Comparison of ENCODE assay signal across 16 cellular contexts in the genomic region with DNA sequence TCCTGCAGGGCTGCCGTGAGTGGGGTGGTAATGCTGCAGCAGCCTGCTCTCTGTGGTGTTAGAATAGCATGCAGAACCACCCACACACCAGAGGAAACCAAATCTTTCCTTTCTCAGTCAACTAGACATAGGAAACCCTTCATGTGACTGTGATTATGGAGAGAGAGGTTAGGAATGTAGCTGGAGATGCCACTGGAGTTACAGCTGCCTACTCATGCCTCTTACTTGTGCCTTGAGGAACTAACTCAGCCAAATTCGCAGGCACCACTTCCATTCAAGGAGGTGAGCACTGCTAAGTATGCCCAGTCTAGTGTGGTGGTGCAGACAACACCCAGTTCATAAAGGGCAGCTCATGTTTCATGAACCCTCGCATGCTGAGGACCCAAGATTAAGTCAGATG.
DNase-seq lines count a peak whose midpoint lies in the region; ATAC-seq and FAIRE-seq lines count a peak whose summit lies in the region.
"Had no signal": no experiment of that assay in that cellular context is flagged by ENCODE, and none has a peak within 500 bp of the region (broad histone marks: within the 10 kb centered on the region; RNA-seq: fewer than 3 reads in every experiment).

No MANE protein-coding gene starts in this region.

- ATAC-seq in HG03378 (IDR thresholded peaks at IDR 0.05; ENCODE audit: unreplicated experiment) (no peak), GM18502 (IDR thresholded peaks at IDR 0.05; ENCODE audit: poor library complexity, unreplicated experiment) (no peak)
- ATAC-seq: stimulated activated effector memory CD8-positive, alpha-beta T cell treated with anti-CD3 and anti-CD28 coated beads, Interleukin-12 subunit alpha, Interleukin-12 subunit beta, amount 100 ng/mL, for 72 hours; T-cell had no signal

- no peak overlapping the region for H3K4me3 ChIP-seq in skeletal muscle cell (ENCODE audit: low read depth, low read length)

- FAIRE-seq in GM19239 (lab: Jason Lieb, UNC) = no peak
- FAIRE-seq: keratinocyte had no signal

- DNase-seq in ELR (ENCODE audit: low read depth) (peak; percentile 38), amniotic epithelial cell (ENCODE audit: low read depth) (peak; percentile 37), foreskin melanocyte (peak; percentile 66), skeletal muscle cell (ENCODE audit: low read depth) (peak; percentile 25), GM19239 (ENCODE audit: insufficient read length, low spot score) (no peak)
- no peak for DNase-seq in stimulated activated naive CD4-positive, alpha-beta T cell treated with Interleukin-2 at 50 U/mL for 16 hours (lab: John Stamatoyannopoulos, UW)
- DNase-seq: activated CD4-positive, alpha-beta T cell treated with anti-CD3 and anti-CD28 coated beads for 48 hours; activated effector memory CD4-positive, alpha-beta T cell treated with Interleukin-2 at 50 U/mL for 16 hours; CD8-positive, alpha-beta memory T cell; cerebellar nuclear complex; MM.1S; T-cell had no signal

Comparison
In these comparisons a context has a peak if more than half of its experiments do, and no peak if none do; other contexts are left out.
1. DNase-seq: peak in ELR (single experiment), amniotic epithelial cell (single experiment), foreskin melanocyte (single experiment) and skeletal muscle cell (single experiment); none in stimulated activated naive CD4-positive, alpha-beta T cell treated with Interleukin-2 at 50 U/mL for 16 hours (single experiment) and GM19239 (single experiment).